In genomic region chr3:58013099-58013498, GRCh38 we compare ENCODE assay signal across 14 cellular contexts. TPM values are rescaled to one million over a fixed set of nuclear protein-coding genes. Genes with fewer than 3 reads are reported as not detected.
DNase-seq lines count a peak whose midpoint lies in the region; ATAC-seq and TF ChIP-seq lines count a peak whose summit lies in the region.
"Had no signal": no experiment of that assay in that cellular context is flagged by ENCODE, and none has a peak within 500 bp of the region (broad histone marks: within the 10 kb centered on the region; RNA-seq: fewer than 3 reads in every experiment).

No MANE protein-coding gene starts in this region.

- no peaks in the 10 kb centered on the region for H3K27me3 ChIP-seq in muscle layer of colon (ENCODE audit: control insufficient read depth in 1 of 2, insufficient read depth in 2 of 2, low read length in 2 of 2)
- H3K27me3 ChIP-seq: SJCRH30 had no signal

- H3K9me3 Mint-ChIP-seq in activated T-cell treated with anti-CD3 and anti-CD28 coated beads, Interleukin-2, amount 50 U/mL, for 72 hours, result no peaks in the 10 kb centered on the region
- no peaks in the 10 kb centered on the region for H3K9me3 Mint-ChIP-seq in activated T-cell treated with anti-CD3 and anti-CD28 coated beads, Interleukin-2, amount 50 U/mL, for 24 hours
- no peaks in the 10 kb centered on the region for H3K9me3 Mint-ChIP-seq in MCF 10A (ENCODE audit: unreplicated experiment)
- no peaks in the 10 kb centered on the region for H3K9me3 Mint-ChIP-seq in type B pancreatic cell
- H3K9me3 Mint-ChIP-seq: activated naive CD4-positive, alpha-beta T cell treated with anti-CD3 and anti-CD28 coated beads, Interleukin-2, amount 50 U/mL, for 72 hours had no signal

- H3K36me3 ChIP-seq in muscle layer of colon (ENCODE audit: insufficient read depth, low read length), result peaks cover 5% of the 10 kb centered on the region
- H3K36me3 ChIP-seq: SJCRH30 had no signal

- no peak for ATAC-seq in activated T-cell treated with anti-CD3 and anti-CD28 coated beads, Interleukin-2, amount 50 U/mL, for 72 hours (replicated peaks in 1 of 2)
- ATAC-seq in HG02973 (IDR thresholded peaks at IDR 0.05; ENCODE audit: unreplicated experiment), result no peak

- intact Hi-C loops in MCF 10A (cut with micrococcal nuclease), result loop anchor here (5.0 kb wide), 1 partner anchor 39 kb away; no protein-coding TSS in a partner anchor

- peaks cover 56% of the 10 kb centered on the region for H3K4me1 ChIP-seq in muscle layer of colon (ENCODE audit: insufficient read depth, low read length)

- H3K4me3 Mint-ChIP-seq in activated T-cell treated with anti-CD3 and anti-CD28 coated beads, Interleukin-2, amount 50 U/mL, for 72 hours, result peak overlapping the region; percentile 16 to 19
- H3K4me3 Mint-ChIP-seq in activated T-cell treated with anti-CD3 and anti-CD28 coated beads, Interleukin-2, amount 50 U/mL, for 24 hours, result no peak overlapping the region
- peak overlapping the region; percentile 25 for H3K4me3 Mint-ChIP-seq in MCF 10A (ENCODE audit: unreplicated experiment)
- peak overlapping the region; percentile 70 for H3K4me3 Mint-ChIP-seq in type B pancreatic cell

- peak overlapping the region; percentile 23 for H3K9ac ChIP-seq in muscle layer of colon (ENCODE audit: low read length)

- DNase-seq in activated T-cell treated with anti-CD3 and anti-CD28 coated beads, Interleukin-2, amount 50 U/mL, for 72 hours, result no peak
- no peak for DNase-seq in activated T-cell treated with anti-CD3 and anti-CD28 coated beads, Interleukin-2, amount 50 U/mL, for 24 hours
- DNase-seq in MCF 10A (ENCODE audit: unreplicated experiment) (no peak), type B pancreatic cell (ENCODE audit: extremely low spot score, unreplicated experiment) (no peak), AG08395 (ENCODE audit: low spot score) (no peak), NK-92 (lab: John Stamatoyannopoulos, UW; ENCODE audit: unreplicated experiment) (no peak)
- DNase-seq: activated CD4-positive, alpha-beta T cell treated with anti-CD3 and anti-CD28 coated beads for 1 hour; hippocampal formation; NCI-H524 treated with DMSO at 0.1 percent for 48 hours; stimulated activated CD8-positive, alpha-beta memory T cell treated with anti-CD3 and anti-CD28 coated beads, Interleukin-4, amount 100 ng/mL, for 48 hours had no signal

- no peaks in the 10 kb centered on the region for H3K9me3 ChIP-seq in muscle layer of colon (ENCODE audit: low read length)
- H3K9me3 ChIP-seq: SJCRH30 had no signal

- BruUV-seq in MCF 10A (replicated peaks; lab: Mats Ljungman, UMichigan), result no TSS peak

- H3K36me3 Mint-ChIP-seq in activated T-cell treated with anti-CD3 and anti-CD28 coated beads, Interleukin-2, amount 50 U/mL, for 72 hours (ENCODE audit: insufficient read depth in 2 of 2), result no peaks in the 10 kb centered on the region
- H3K36me3 Mint-ChIP-seq in activated T-cell treated with anti-CD3 and anti-CD28 coated beads, Interleukin-2, amount 50 U/mL, for 24 hours (ENCODE audit: low read depth), result peaks cover 4% of the 10 kb centered on the region
- H3K36me3 Mint-ChIP-seq in MCF 10A (ENCODE audit: insufficient read depth, unreplicated experiment) (no peaks in the 10 kb centered on the region), type B pancreatic cell (peaks cover 24% of the 10 kb centered on the region)
- H3K36me3 Mint-ChIP-seq: activated naive CD4-positive, alpha-beta T cell treated with anti-CD3 and anti-CD28 coated beads, Interleukin-2, amount 50 U/mL, for 72 hours had no signal

- TF ChIP-seq CTCF in MCF 10A (IDR thresholded peaks at IDR 0.05; ENCODE audit: unreplicated experiment) (no peak), type B pancreatic cell (conservative IDR thresholded peaks at IDR 0.05) (no peak)

- H3K27ac Mint-ChIP-seq in activated T-cell treated with anti-CD3 and anti-CD28 coated beads, Interleukin-2, amount 50 U/mL, for 72 hours, result no peak overlapping the region
- H3K27ac Mint-ChIP-seq in activated T-cell treated with anti-CD3 and anti-CD28 coated beads, Interleukin-2, amount 50 U/mL, for 24 hours, result no peak overlapping the region
- peak overlapping the region; percentile 80 for H3K27ac Mint-ChIP-seq in MCF 10A (ENCODE audit: low read depth, unreplicated experiment)
- peak overlapping the region; percentile 49 for H3K27ac Mint-ChIP-seq in type B pancreatic cell

- CTCF ChIA-PET in MCF 10A (lab: Yijun Ruan, JAX), result interaction anchor here (1.1 to 3.9 kb wide), 4 partner anchors 9 to 154 kb away, joined by 3 to 19 read pairs (median 8); no protein-coding TSS in a partner anchor

- peak overlapping the region; percentile 60 for H3K27ac ChIP-seq in muscle layer of colon (ENCODE audit: low read depth, low read length)
- H3K27ac ChIP-seq: SJCRH30 had no signal

- H3K4me1 Mint-ChIP-seq in activated T-cell treated with anti-CD3 and anti-CD28 coated beads, Interleukin-2, amount 50 U/mL, for 72 hours (ENCODE audit: low read depth), result peaks cover 60% of the 10 kb centered on the region
- peaks cover 48% of the 10 kb centered on the region for H3K4me1 Mint-ChIP-seq in activated T-cell treated with anti-CD3 and anti-CD28 coated beads, Interleukin-2, amount 50 U/mL, for 24 hours (ENCODE audit: low read depth)
- H3K4me1 Mint-ChIP-seq in MCF 10A (ENCODE audit: insufficient read depth, unreplicated experiment) (peaks cover 55% of the 10 kb centered on the region), type B pancreatic cell (ENCODE audit: unreplicated experiment) (peaks cover 57% of the 10 kb centered on the region)

- POLR2A ChIA-PET in MCF 10A (lab: Yijun Ruan, JAX), result interaction anchor here (0.6 to 7.8 kb wide), 7 partner anchors 8 to 1019 kb away, joined by 3 to 98 read pairs (median 4); no protein-coding TSS in a partner anchor

- H3K4me3 ChIP-seq in muscle layer of colon (ENCODE audit: low read depth in 1 of 2, low read length in 2 of 2), result no peak overlapping the region
- H3K4me3 ChIP-seq: SJCRH30 had no signal

- H3K27me3 Mint-ChIP-seq in activated T-cell treated with anti-CD3 and anti-CD28 coated beads, Interleukin-2, amount 50 U/mL, for 72 hours (ENCODE audit: low read depth), result no peaks in the 10 kb centered on the region
- no peaks in the 10 kb centered on the region for H3K27me3 Mint-ChIP-seq in activated T-cell treated with anti-CD3 and anti-CD28 coated beads, Interleukin-2, amount 50 U/mL, for 24 hours
- H3K27me3 Mint-ChIP-seq in MCF 10A (ENCODE audit: insufficient read depth, unreplicated experiment) (no peaks in the 10 kb centered on the region), type B pancreatic cell (no peaks in the 10 kb centered on the region)

RNA-seq across cellular contexts. Expression of gene FLNB, which starts 4.9 kb away (rescaled TPM):
- total RNA-seq in activated T-cell treated with anti-CD3 and anti-CD28 coated beads, Interleukin-2, amount 50 U/mL, for 72 hours, result 10 to 100 TPM; 46.1 to 56.7 TPM
- total RNA-seq in MCF 10A (2022) (580 and 593 TPM in 2 replicates), type B pancreatic cell (ENCODE audit: low replicate concordance) (204 and 295 TPM in 2 replicates)

Comparison
In these comparisons a context has a peak if more than half of its experiments do, and no peak if none do; other contexts are left out.
1. H3K27ac Mint-ChIP-seq: peak in MCF 10A (single experiment) and type B pancreatic cell (single experiment); none in activated T-cell treated with anti-CD3 and anti-CD28 coated beads, Interleukin-2, amount 50 U/mL, for 72 hours (single experiment) and activated T-cell treated with anti-CD3 and anti-CD28 coated beads, Interleukin-2, amount 50 U/mL, for 24 hours (single experiment).